11 cellular contexts compared by ENCODE assay signal in genomic region chr10:43230101-43230908, GRCh38. TPM values are rescaled to one million over a fixed set of nuclear protein-coding genes. Genes with fewer than 3 reads are reported as not detected.
A peak's percentile ranks its signal among the peaks of the same experiment; 100 is the strongest.
DNase-seq lines count a peak whose midpoint lies in the region; ATAC-seq, FAIRE-seq and TF ChIP-seq lines count a peak whose summit lies in the region.
"Had no signal": no experiment of that assay in that cellular context is flagged by ENCODE, and none has a peak within 500 bp of the region (broad histone marks: within the 10 kb centered on the region; RNA-seq: fewer than 3 reads in every experiment).

No MANE protein-coding gene starts in this region.

- no peaks in the 10 kb centered on the region for H3K36me3 Mint-ChIP-seq in naive thymus-derived CD8-positive, alpha-beta T cell

- H3K4me3 Mint-ChIP-seq in naive thymus-derived CD8-positive, alpha-beta T cell = peak overlapping the region in 9 of 10 donors; percentile 22 to 81 (median 42)

- peak overlapping the region in 2 of 10 donors; percentile 88 to 93 for H3K27ac Mint-ChIP-seq in naive thymus-derived CD8-positive, alpha-beta T cell

- intact Hi-C loops in dorsolateral prefrontal cortex (cut with DNase I) = no loop called here

- TF ChIP-seq CTCF in dorsolateral prefrontal cortex (IDR thresholded peaks at IDR 0.05 in 54 of 56, conservative IDR thresholded peaks at IDR 0.05 in 2 of 56; ENCODE audit: low read depth in 1 of 56, partially characterized antibody in 56 of 56) = peak in 1 of 56 donors; percentile 6

- no peak for ATAC-seq in naive thymus-derived CD8-positive, alpha-beta T cell

- POLR2A ChIA-PET in naive thymus-derived CD8-positive, alpha-beta T cell (lab: Charles Lee) = no interaction called here

- no peak overlapping the region for H3K27ac ChIP-seq in dorsolateral prefrontal cortex

- no peaks in the 10 kb centered on the region for H3K9me3 Mint-ChIP-seq in naive thymus-derived CD8-positive, alpha-beta T cell

- peaks cover 6 to 21% (median 11%) of the 10 kb centered on the region in 5 donors for H3K27me3 Mint-ChIP-seq in naive thymus-derived CD8-positive, alpha-beta T cell

- peaks cover 0 to 33% (median 18%) of the 10 kb centered on the region in 45 donors for H3K27me3 ChIP-seq in dorsolateral prefrontal cortex

- peak; percentile 1 for DNase-seq in stimulated activated CD4-positive, alpha-beta T cell treated with anti-CD3 and anti-CD28 coated beads, Interleukin-4, amount 100 ng/mL, for 1 hour
- DNase-seq in stimulated activated CD4-positive, alpha-beta T cell treated with anti-CD3 and anti-CD28 coated beads, Interleukin-4, amount 100 ng/mL, for 4 hours = no peak
- DNase-seq in dorsolateral prefrontal cortex (peak; percentile 2 to 43 (median 26)), NCI-H524 (lab: John Stamatoyannopoulos, UW) (no peak), NCI-H128 (lab: John Stamatoyannopoulos, UW; ENCODE audit: unreplicated experiment) (no peak), NAMALWA (ENCODE audit: low spot score) (no peak), RCC 7860 (ENCODE audit: low spot score) (no peak)
- peak in 3 of 10 donors; percentile 3 to 54 (median 16) for DNase-seq in naive thymus-derived CD8-positive, alpha-beta T cell
- DNase-seq: cerebellar nuclear complex, NCI-H1105 had no signal

- peaks cover 13 to 52% (median 39%) of the 10 kb centered on the region in 4 donors for H3K4me1 Mint-ChIP-seq in naive thymus-derived CD8-positive, alpha-beta T cell

- no peak for FAIRE-seq in RCC 7860 (lab: Jason Lieb, UNC)
- FAIRE-seq: islet of Langerhans had no signal

- peak overlapping the region in 50 of 59 donors; percentile 17 to 65 (median 48) for H3K4me3 ChIP-seq in dorsolateral prefrontal cortex

RNA-seq across cellular contexts. Expression of gene RASGEF1A, which starts 36.6 kb away (rescaled TPM):
- 10 to 100 TPM; 16.3 to 54.4 (median 39.2) TPM for total RNA-seq in dorsolateral prefrontal cortex
- total RNA-seq in naive thymus-derived CD8-positive, alpha-beta T cell = under 1 TPM; 0.23 to 0.47 TPM
- 1 to 10 TPM in 1 of 3 donors, under 1 TPM in 2; 0.30 to 6.1 (median 0.42) TPM for polyA plus RNA-seq in naive thymus-derived CD8-positive, alpha-beta T cell

Comparison
In these comparisons a context has a peak if more than half of its experiments do, and no peak if none do; other contexts are left out.
1. DNase-seq: peak in stimulated activated CD4-positive, alpha-beta T cell treated with anti-CD3 and anti-CD28 coated beads, Interleukin-4, amount 100 ng/mL, for 1 hour (single experiment) and dorsolateral prefrontal cortex (10 of 10); none in stimulated activated CD4-positive, alpha-beta T cell treated with anti-CD3 and anti-CD28 coated beads, Interleukin-4, amount 100 ng/mL, for 4 hours (0 of 2), NCI-H524 (0 of 2), NCI-H128 (single experiment), NAMALWA (single experiment) and RCC 7860 (single experiment).
2. RNA of gene RASGEF1A, which starts 36.6 kb away (total RNA-seq): 16.3 to 54.4 TPM in dorsolateral prefrontal cortex; 0.23 to 0.47 TPM in naive thymus-derived CD8-positive, alpha-beta T cell; every median in the first group is over 10 times any median in the second.